Comparison of ENCODE assay signal across 22 cellular contexts in the genomic region with DNA sequence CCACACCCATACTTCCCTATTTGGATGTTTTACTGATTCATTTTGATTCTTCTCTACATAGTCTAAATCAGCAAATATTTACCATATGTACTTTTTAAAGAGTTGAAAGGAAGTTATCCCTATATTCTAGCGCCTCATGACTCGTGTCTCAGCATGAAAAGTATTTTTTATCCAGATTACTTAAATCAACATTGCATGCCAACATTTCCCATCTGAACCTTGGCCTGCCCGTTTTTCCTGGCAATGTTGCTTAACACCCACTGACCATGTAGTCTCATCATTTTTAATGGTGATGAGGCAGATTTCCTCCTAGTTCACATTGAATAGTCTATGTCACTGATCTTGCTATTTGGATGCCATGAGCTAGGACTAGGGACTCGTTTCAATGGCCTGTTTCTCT. TPM values are rescaled to one million over a fixed set of nuclear protein-coding genes. Genes with fewer than 3 reads are reported as not detected.
DNase-seq lines count a peak whose midpoint lies in the region; ATAC-seq and TF ChIP-seq lines count a peak whose summit lies in the region.
"Had no signal": no experiment of that assay in that cellular context is flagged by ENCODE, and none has a peak within 500 bp of the region (broad histone marks: within the 10 kb centered on the region; RNA-seq: fewer than 3 reads in every experiment).

No MANE protein-coding gene starts in this region.

- no peaks in the 10 kb centered on the region for H3K4me1 Mint-ChIP-seq in GM23338
- H3K4me1 Mint-ChIP-seq: CD4-positive, CD25-positive, alpha-beta regulatory T cell; H9 had no signal

- no peaks in the 10 kb centered on the region for H3K9me3 ChIP-seq in smooth muscle cell (replicated peaks; ENCODE audit: low read depth)
- H3K9me3 ChIP-seq: ascending aorta, mucosa of descending colon, ovary, transverse colon had no signal

- no peak overlapping the region for H3K4me3 Mint-ChIP-seq in GM23338
- H3K4me3 Mint-ChIP-seq: CD4-positive, CD25-positive, alpha-beta regulatory T cell; H9; T-helper 2 cell treated with Interferon-gamma antibody and Interleukin-4, amounts not matched to agents 5 μg/mL and 100 μg/mL, for 36 hours had no signal

- peak overlapping the region; percentile 76 for H2AFZ ChIP-seq in smooth muscle cell (ENCODE audit: low read depth)
- no peak overlapping the region for H2AFZ ChIP-seq in GM23338

- H3K36me3 Mint-ChIP-seq in GM23338 (ENCODE audit: low read depth), result no peaks in the 10 kb centered on the region
- H3K36me3 Mint-ChIP-seq: CD4-positive, CD25-positive, alpha-beta regulatory T cell had no signal

- no peaks in the 10 kb centered on the region for H3K79me2 ChIP-seq in smooth muscle cell (ENCODE audit: low read depth)
- H3K79me2 ChIP-seq in GM23338 (replicated peaks; ENCODE audit: insufficient read depth), result no peaks in the 10 kb centered on the region

- H3K27ac Mint-ChIP-seq in GM23338, result no peak overlapping the region
- H3K27ac Mint-ChIP-seq: CD4-positive, CD25-positive, alpha-beta regulatory T cell; H9; T-helper 2 cell treated with Interferon-gamma antibody and Interleukin-4, amounts not matched to agents 5 μg/mL and 100 μg/mL, for 36 hours had no signal

- H3K27me3 ChIP-seq in foreskin keratinocyte (no peaks in the 10 kb centered on the region), smooth muscle cell (ENCODE audit: low read depth) (no peaks in the 10 kb centered on the region), GM23338 (ENCODE audit: insufficient read depth) (no peaks in the 10 kb centered on the region)
- H3K27me3 ChIP-seq: ascending aorta, ovary, transverse colon had no signal

- no peaks in the 10 kb centered on the region for H3K36me3 ChIP-seq in smooth muscle cell (ENCODE audit: low read depth)
- H3K36me3 ChIP-seq in GM23338 (ENCODE audit: insufficient read depth), result no peaks in the 10 kb centered on the region
- H3K36me3 ChIP-seq: ascending aorta, ovary, transverse colon had no signal

- H4K20me1 ChIP-seq in smooth muscle cell (ENCODE audit: low read depth) (no peaks in the 10 kb centered on the region), GM23338 (replicated peaks; ENCODE audit: insufficient read depth) (no peaks in the 10 kb centered on the region)

- no peak overlapping the region for H3K27ac ChIP-seq in foreskin keratinocyte
- H3K27ac ChIP-seq in smooth muscle cell (ENCODE audit: low read depth), result peak overlapping the region; percentile 56
- H3K27ac ChIP-seq in GM23338 (ENCODE audit: low read depth), result no peak overlapping the region
- H3K27ac ChIP-seq: ascending aorta, ovary, transverse colon had no signal

- DNase-seq in GM04503 (ENCODE audit: low read depth), result peak; percentile 17
- DNase-seq in amniotic epithelial cell (ENCODE audit: low read depth), result peak; percentile 69
- peak; percentile 23 to 39 for DNase-seq in foreskin keratinocyte
- DNase-seq in smooth muscle cell (lab: John Stamatoyannopoulos, UW; ENCODE audit: unreplicated experiment), result no peak
- no peak for DNase-seq in DMS114 treated with DMSO at 0.1 percent for 48 hours (lab: John Stamatoyannopoulos, UW; ENCODE audit: unreplicated experiment)
- DNase-seq in NCI-H1105 (lab: John Stamatoyannopoulos, UW), result no peak
- DNase-seq in GM23338 (ENCODE audit: low spot score), result no peak
- DNase-seq: activated gamma-delta T cell treated with Interleukin-2 at 50 U/mL for 16 hours; CD4-positive, CD25-positive, alpha-beta regulatory T cell; erythroblast; H9; hypothalamus; mucosa of descending colon; NCI-H1694; NCI-H510A treated with DMSO at 0.1 percent for 48 hours; ovary; small intestine; transverse colon had no signal

- peaks cover 5% of the 10 kb centered on the region for H3F3A ChIP-seq in smooth muscle cell (ENCODE audit: low read depth)
- no peaks in the 10 kb centered on the region for H3F3A ChIP-seq in GM23338 (replicated peaks; ENCODE audit: low read depth)

- no peaks in the 10 kb centered on the region for H3K27me3 Mint-ChIP-seq in GM23338 (ENCODE audit: insufficient read depth, low read depth, poor library complexity)
- H3K27me3 Mint-ChIP-seq: CD4-positive, CD25-positive, alpha-beta regulatory T cell had no signal

- no peak overlapping the region for H3K9ac ChIP-seq in smooth muscle cell (ENCODE audit: low read depth)

- 33% methylated on average over 4 of the region's 4 CpGs for WGBS in smooth muscle cell (ENCODE audit: low lambda C conversion rate)

- no peaks in the 10 kb centered on the region for H3K9me3 Mint-ChIP-seq in GM23338
- H3K9me3 Mint-ChIP-seq: H9; T-helper 2 cell treated with Interferon-gamma antibody and Interleukin-4, amounts not matched to agents 5 μg/mL and 100 μg/mL, for 36 hours had no signal

- H3K4me3 ChIP-seq in smooth muscle cell, result no peak overlapping the region
- H3K4me3 ChIP-seq in GM23338, result no peak overlapping the region
- H3K4me3 ChIP-seq: ascending aorta, GM12878, mucosa of descending colon, ovary, transverse colon had no signal

- no peaks in the 10 kb centered on the region for H3K9me2 ChIP-seq in GM23338 (ENCODE audit: insufficient read depth)

- H3K4me1 ChIP-seq in foreskin keratinocyte (no peaks in the 10 kb centered on the region), smooth muscle cell (ENCODE audit: low read depth) (no peaks in the 10 kb centered on the region), GM23338 (ENCODE audit: insufficient read depth) (no peaks in the 10 kb centered on the region)

- ATAC-seq in foreskin keratinocyte (no peak), GM23338 (no peak)
- ATAC-seq: activated CD4-positive, CD25-positive, alpha-beta regulatory T cell treated with anti-CD3 and anti-CD28 coated beads, Interleukin-2, amount 50 U/mL, for 24 hours; GM12878; mucosa of descending colon had no signal

- TF ChIP-seq CTCF in foreskin keratinocyte (conservative IDR thresholded peaks at IDR 0.05), result no peak
- no peak for TF ChIP-seq CTCF in smooth muscle cell (IDR thresholded peaks at IDR 0.05; ENCODE audit: borderline replicate concordance, insufficient read depth, poor library complexity, severe bottlenecking)
- no peak for TF ChIP-seq CTCF in GM23338 (conservative IDR thresholded peaks at IDR 0.05; ENCODE audit: low read depth in 2 of 2)

- H3K4me2 ChIP-seq in smooth muscle cell (peak overlapping the region; percentile 19), GM23338 (no peak overlapping the region)

TF ChIP-seq in GM23338, 12 proteins besides CTCF, POLR2A, EP300 and RAD21 (continues in another document):
- TF ChIP-seq, protein P1, sequence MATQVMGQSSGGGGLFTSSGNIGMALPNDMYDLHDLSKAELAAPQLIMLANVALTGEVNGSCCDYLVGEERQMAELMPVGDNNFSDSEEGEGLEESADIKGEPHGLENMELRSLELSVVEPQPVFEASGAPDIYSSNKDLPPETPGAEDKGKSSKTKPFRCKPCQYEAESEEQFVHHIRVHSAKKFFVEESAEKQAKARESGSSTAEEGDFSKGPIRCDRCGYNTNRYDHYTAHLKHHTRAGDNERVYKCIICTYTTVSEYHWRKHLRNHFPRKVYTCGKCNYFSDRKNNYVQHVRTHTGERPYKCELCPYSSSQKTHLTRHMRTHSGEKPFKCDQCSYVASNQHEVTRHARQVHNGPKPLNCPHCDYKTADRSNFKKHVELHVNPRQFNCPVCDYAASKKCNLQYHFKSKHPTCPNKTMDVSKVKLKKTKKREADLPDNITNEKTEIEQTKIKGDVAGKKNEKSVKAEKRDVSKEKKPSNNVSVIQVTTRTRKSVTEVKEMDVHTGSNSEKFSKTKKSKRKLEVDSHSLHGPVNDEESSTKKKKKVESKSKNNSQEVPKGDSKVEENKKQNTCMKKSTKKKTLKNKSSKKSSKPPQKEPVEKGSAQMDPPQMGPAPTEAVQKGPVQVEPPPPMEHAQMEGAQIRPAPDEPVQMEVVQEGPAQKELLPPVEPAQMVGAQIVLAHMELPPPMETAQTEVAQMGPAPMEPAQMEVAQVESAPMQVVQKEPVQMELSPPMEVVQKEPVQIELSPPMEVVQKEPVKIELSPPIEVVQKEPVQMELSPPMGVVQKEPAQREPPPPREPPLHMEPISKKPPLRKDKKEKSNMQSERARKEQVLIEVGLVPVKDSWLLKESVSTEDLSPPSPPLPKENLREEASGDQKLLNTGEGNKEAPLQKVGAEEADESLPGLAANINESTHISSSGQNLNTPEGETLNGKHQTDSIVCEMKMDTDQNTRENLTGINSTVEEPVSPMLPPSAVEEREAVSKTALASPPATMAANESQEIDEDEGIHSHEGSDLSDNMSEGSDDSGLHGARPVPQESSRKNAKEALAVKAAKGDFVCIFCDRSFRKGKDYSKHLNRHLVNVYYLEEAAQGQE (IDR thresholded peaks at IDR 0.05; ENCODE audit: unreplicated experiment), result no peak

RNA-seq across cellular contexts. Expression of a gene that starts 13.2 kb away (rescaled TPM):
- not detected in 2 replicates for total RNA-seq in foreskin keratinocyte
- not detected in 2 replicates for polyA plus RNA-seq in foreskin keratinocyte
- total RNA-seq in smooth muscle cell, result not detected in 2 replicates
- polyA plus RNA-seq in smooth muscle cell, result not detected in 2 replicates
- not detected in 2 replicates for total RNA-seq in GM23338 (2014; rRNA removed; shearing (Covaris generic))
- polyA plus RNA-seq in GM23338 (2016; fragmentation: Nextera tagmentation; extraction: Ambion mirVana), result not detected in 2 replicates
- total RNA-seq: ascending aorta; CD4-positive, CD25-positive, alpha-beta regulatory T cell; GM12878; H9; mucosa of descending colon; ovary; transverse colon had no signal
- polyA plus RNA-seq: CD4-positive, CD25-positive, alpha-beta regulatory T cell; GM12878; ovary; small intestine had no signal

RNA-seq across cellular contexts. Expression of a gene that starts 36.1 kb away (rescaled TPM):
- not detected in 2 replicates for total RNA-seq in foreskin keratinocyte
- polyA plus RNA-seq in foreskin keratinocyte, result not detected in 2 replicates
- total RNA-seq in smooth muscle cell, result not detected in 2 replicates
- polyA plus RNA-seq in smooth muscle cell, result 0.34 TPM in 1 of 2 replicates, not detected in the other
- not detected in 2 replicates for total RNA-seq in GM23338 (2014; rRNA removed; shearing (Covaris generic))
- polyA plus RNA-seq in GM23338 (2016; fragmentation: Nextera tagmentation; extraction: Ambion mirVana), result not detected in 2 replicates
- total RNA-seq: ascending aorta; CD4-positive, CD25-positive, alpha-beta regulatory T cell; H9; mucosa of descending colon; ovary; transverse colon had no signal
- polyA plus RNA-seq: CD4-positive, CD25-positive, alpha-beta regulatory T cell; GM12878; ovary; small intestine had no signal

RNA-seq across cellular contexts. Expression of a gene that starts 38.8 kb away (rescaled TPM):
- not detected in 2 replicates for total RNA-seq in foreskin keratinocyte
- polyA plus RNA-seq in foreskin keratinocyte, result not detected in 2 replicates
- not detected in 2 replicates for total RNA-seq in smooth muscle cell
- polyA plus RNA-seq in smooth muscle cell, result not detected in 2 replicates
- total RNA-seq in GM23338 (2014; rRNA removed; shearing (Covaris generic)), result not detected in 2 replicates
- polyA plus RNA-seq in GM23338 (2016; fragmentation: Nextera tagmentation; extraction: Ambion mirVana), result not detected in 2 replicates
- total RNA-seq: ascending aorta; CD4-positive, CD25-positive, alpha-beta regulatory T cell; GM12878; H9; mucosa of descending colon; ovary; transverse colon had no signal
- polyA plus RNA-seq: CD4-positive, CD25-positive, alpha-beta regulatory T cell; GM12878; ovary; small intestine had no signal

RNA-seq across cellular contexts. Expression of a gene that starts 54.7 kb away (rescaled TPM):
- total RNA-seq in foreskin keratinocyte, result not detected in 2 replicates
- not detected in 2 replicates for polyA plus RNA-seq in foreskin keratinocyte
- not detected in 2 replicates for total RNA-seq in smooth muscle cell
- polyA plus RNA-seq in smooth muscle cell, result not detected in 2 replicates
- total RNA-seq in GM23338 (2014; rRNA removed; shearing (Covaris generic)), result not detected in 2 replicates
- polyA plus RNA-seq in GM23338 (2016; fragmentation: Nextera tagmentation; extraction: Ambion mirVana), result not detected in 2 replicates
- total RNA-seq: ascending aorta; CD4-positive, CD25-positive, alpha-beta regulatory T cell; GM12878; H9; mucosa of descending colon; ovary; transverse colon had no signal
- polyA plus RNA-seq: CD4-positive, CD25-positive, alpha-beta regulatory T cell; GM12878; ovary; small intestine had no signal

Comparison
In these comparisons a context has a peak if more than half of its experiments do, and no peak if none do; other contexts are left out.
1. DNase-seq: peak in GM04503 (single experiment), amniotic epithelial cell (single experiment) and foreskin keratinocyte (2 of 2); none in smooth muscle cell (single experiment), DMS114 treated with DMSO at 0.1 percent for 48 hours (single experiment), NCI-H1105 (single experiment) and GM23338 (single experiment).